ENCODE assay signal across 8 cellular contexts in the genomic region with DNA sequence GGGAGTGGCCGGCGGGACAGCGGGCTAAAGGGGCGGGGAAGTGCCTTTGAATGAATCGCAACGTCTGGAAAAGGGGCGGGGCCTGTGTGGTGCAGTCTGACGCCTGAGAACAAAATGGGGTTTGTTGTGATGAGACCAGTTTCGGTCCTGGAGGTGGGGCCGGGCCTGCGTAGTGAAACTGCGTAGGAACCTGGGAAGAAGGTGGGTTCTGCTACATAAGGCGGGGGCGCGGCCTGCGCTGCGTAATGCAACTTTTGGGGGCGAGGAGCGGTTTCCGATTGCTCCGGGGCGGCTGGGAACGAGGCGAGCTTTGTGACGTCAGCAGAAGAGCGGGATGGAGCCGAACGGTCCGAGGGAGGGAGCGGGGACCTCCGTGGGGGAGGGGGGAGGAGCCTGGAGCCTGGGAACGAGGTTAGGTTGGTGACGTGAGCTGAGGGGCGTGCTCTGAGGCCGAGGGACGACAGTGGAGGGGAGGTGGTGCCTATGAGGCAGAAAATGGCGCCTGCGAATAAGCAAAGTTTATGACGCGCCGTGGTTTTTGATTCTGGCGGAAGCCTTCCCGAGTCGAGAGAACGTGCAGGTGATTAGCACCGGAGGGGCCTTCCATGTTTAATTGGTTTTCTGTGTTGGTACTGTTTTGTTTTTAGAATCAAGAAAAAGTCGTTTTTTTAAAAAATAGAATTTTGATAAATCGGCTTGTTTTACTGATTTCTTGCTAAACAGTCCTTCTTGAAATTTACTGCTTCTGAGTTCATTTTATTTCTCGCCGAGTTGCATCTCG. TPM values are rescaled to one million over a fixed set of nuclear protein-coding genes. Genes with fewer than 3 reads are reported as not detected.
DNase-seq lines count a peak whose midpoint lies in the region; ATAC-seq and TF ChIP-seq lines count a peak whose summit lies in the region.

No MANE protein-coding gene starts in this region.

- H3K27ac ChIP-seq in liver (ENCODE audit: low read depth in 1 of 2, low read length in 2 of 2), result peak overlapping the region; percentile 93 to 98

- no peak for TF ChIP-seq CTCF in CD14-positive monocyte (IDR thresholded peaks at IDR 0.05)
- no peak for TF ChIP-seq CTCF in liver (IDR thresholded peaks at IDR 0.05; ENCODE audit: low read depth, low read length, missing input control)

- H3K4me3 ChIP-seq in liver (ENCODE audit: low read depth in 1 of 3, low read length in 3 of 3), result peak overlapping the region; percentile 49 to 69 (median 60)

- WGBS in liver, result under 1% methylated on average over 48 of the region's 51 CpGs

- H3K9me3 Mint-ChIP-seq in CD14-positive monocyte, result peaks cover 0 to 11% (median 0%) of the 10 kb centered on the region in 7 donors

- peaks cover 4% of the 10 kb centered on the region for H3K4me1 Mint-ChIP-seq in CD14-positive monocyte

- peaks cover 6 to 24% of the 10 kb centered on the region in 2 donors for H3K36me3 Mint-ChIP-seq in CD14-positive monocyte

- peak overlapping the region; percentile 87 to 96 for H3K4me3 Mint-ChIP-seq in CD14-positive monocyte

- DNase-seq in CD14-positive monocyte (ENCODE audit: low spot score) (peak; percentile 94), NCI-H748 (lab: John Stamatoyannopoulos, UW; ENCODE audit: unreplicated experiment) (peak; percentile 99), dermis blood vessel endothelial cell (peak; percentile 96)
- peak; percentile 73 to 86 for DNase-seq in activated CD4-positive, alpha-beta T cell treated with anti-CD3 and anti-CD28 coated beads, Interleukin-2, amount 50 U/mL, for 24 hours (ENCODE audit: low read depth in 1 of 2, low spot score in 1 of 2)
- DNase-seq in stimulated activated CD4-positive, alpha-beta T cell treated with anti-CD3 and anti-CD28 coated beads, Interleukin-4, amount 100 ng/mL, for 1 hour, result peak; percentile 89

- H3K27me3 ChIP-seq in liver (ENCODE audit: control insufficient read depth in 4 of 4, insufficient read depth in 4 of 4, low read length in 3 of 4), result no peaks in the 10 kb centered on the region

- H3K27me3 Mint-ChIP-seq in CD14-positive monocyte (ENCODE audit: low read depth in 3 of 3), result peaks cover 0 to 58% (median 0%) of the 10 kb centered on the region in 3 donors

- peak overlapping the region; percentile 75 to 99 for H3K9ac ChIP-seq in liver (ENCODE audit: low read depth in 1 of 2, low read length in 2 of 2)

- TF ChIP-seq RAD21 in liver (IDR thresholded peaks at IDR 0.05), result no peak

- peaks cover 0 to 9% (median 2%) of the 10 kb centered on the region in 4 donors for H3K36me3 ChIP-seq in liver (ENCODE audit: control insufficient read depth in 4 of 4, insufficient read depth in 3 of 4, low read depth in 1 of 4, low read length in 3 of 4)

- intact Hi-C loops in CD14-positive monocyte (cut with micrococcal nuclease), result loop anchor here in 1 of 2 donors (2.0 kb wide), 1 partner anchor 15 kb away; the partner anchor contains the start of gene CDK16

- no peaks in the 10 kb centered on the region for H3K9me3 ChIP-seq in liver (ENCODE audit: control insufficient read depth in 4 of 4, low read length in 3 of 4)

- peaks cover 0 to 7% (median 0%) of the 10 kb centered on the region in 4 donors for H3K4me1 ChIP-seq in liver (ENCODE audit: control insufficient read depth in 4 of 4, insufficient read depth in 4 of 4, low read length in 3 of 4)

- H3K27ac Mint-ChIP-seq in CD14-positive monocyte, result peak overlapping the region; percentile 99 to 100 (median 100)

- ATAC-seq in GM19395 (IDR thresholded peaks at IDR 0.05; ENCODE audit: unreplicated experiment) (peak; percentile 90), HG03558 (IDR thresholded peaks at IDR 0.05; ENCODE audit: extremely low read depth, unreplicated experiment) (peak; percentile 52)

TF ChIP-seq in liver, 16 proteins besides CTCF, POLR2A, EP300 and RAD21:
- TF ChIP-seq SP1 (IDR thresholded peaks at IDR 0.05) (peak; percentile 61), REST (IDR thresholded peaks at IDR 0.05) (peak; percentile 40), YY1 (IDR thresholded peaks at IDR 0.05) (peak; percentile 97), ATF3 (IDR thresholded peaks at IDR 0.05) (no peak), RXRA (IDR thresholded peaks at IDR 0.05) (no peak), TAF1 (conservative IDR thresholded peaks at IDR 0.05) (peak; percentile 25), EGR1 (IDR thresholded peaks at IDR 0.05; ENCODE audit: low read depth in 2 of 2) (peak in 1 of 2 donors; percentile 56)
- TF ChIP-seq, protein P1, sequence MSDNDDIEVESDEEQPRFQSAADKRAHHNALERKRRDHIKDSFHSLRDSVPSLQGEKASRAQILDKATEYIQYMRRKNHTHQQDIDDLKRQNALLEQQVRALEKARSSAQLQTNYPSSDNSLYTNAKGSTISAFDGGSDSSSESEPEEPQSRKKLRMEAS (IDR thresholded peaks at IDR 0.05), result peak; percentile 30
TF ChIP-seq in liver: peak in this region for 6.

RNA-seq across cellular contexts. Expression of gene USP11, which starts 0.7 kb away (rescaled TPM):
- polyA plus RNA-seq in CD14-positive monocyte, result 1 to 10 TPM; 6.7 to 8.8 TPM
- 35.6 and 51.1 TPM in 2 replicates for total RNA-seq in dermis blood vessel endothelial cell
- total RNA-seq in liver, result 10 to 100 TPM; 11.8 to 24.3 TPM
- 10 to 100 TPM in 1 of 2 donors, 1 to 10 TPM in 1; 9.6 to 10.4 TPM for polyA plus RNA-seq in liver

RNA-seq across cellular contexts. Expression of gene CDK16, which starts 15.0 kb away (rescaled TPM):
- polyA plus RNA-seq in CD14-positive monocyte (10 to 100 TPM in 1 of 2 donors, 1 to 10 TPM in 1; 7.3 to 14.1 TPM), liver (10 to 100 TPM; 10.8 to 18.0 TPM)
- total RNA-seq in dermis blood vessel endothelial cell (97.5 and 172 TPM in 2 replicates), liver (10 to 100 TPM; 21.9 to 31.1 TPM)

RNA-seq across cellular contexts. Expression of gene UBA1, which starts 39.9 kb away (rescaled TPM):
- polyA plus RNA-seq in CD14-positive monocyte, result 100 to 1,000 TPM; 125 to 150 TPM
- 126 and 194 TPM in 2 replicates for total RNA-seq in dermis blood vessel endothelial cell
- 10 to 100 TPM; 59.6 to 85.4 TPM for total RNA-seq in liver
- polyA plus RNA-seq in liver, result 10 to 100 TPM; 39.8 to 77.7 TPM

Comparison
In these comparisons a context has a peak if more than half of its experiments do, and no peak if none do; other contexts are left out.
1. Peak in every context shown above with its lines: DNase-seq, ATAC-seq, H3K4me3 ChIP-seq and H3K27ac ChIP-seq.